1 cellular context compared by ENCODE assay signal in the genomic region with DNA sequence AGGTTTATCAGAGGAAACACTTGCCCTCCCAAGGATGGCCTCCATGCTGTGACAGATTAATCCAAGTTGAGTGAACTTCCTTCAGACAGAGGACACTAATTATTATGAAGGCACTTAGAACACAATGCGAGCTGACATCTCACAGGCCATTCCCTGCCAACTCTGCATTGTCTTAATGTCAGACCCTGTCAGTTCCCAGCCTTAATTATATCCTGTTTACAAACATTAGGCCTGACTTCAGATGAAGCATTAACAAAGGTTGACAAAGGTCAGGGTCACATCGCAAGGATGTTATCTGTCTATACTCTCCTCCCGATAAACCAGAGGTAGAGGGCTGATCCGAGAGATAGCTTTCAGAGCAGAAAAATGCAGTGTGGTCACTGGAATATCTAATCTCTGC.
TF ChIP-seq lines count a peak whose summit lies in the region.

No MANE protein-coding gene starts in this region.

TF ChIP-seq in GM23338, 12 proteins besides CTCF, POLR2A, EP300 and RAD21 (continued from another document):
- TF ChIP-seq, protein P1, sequence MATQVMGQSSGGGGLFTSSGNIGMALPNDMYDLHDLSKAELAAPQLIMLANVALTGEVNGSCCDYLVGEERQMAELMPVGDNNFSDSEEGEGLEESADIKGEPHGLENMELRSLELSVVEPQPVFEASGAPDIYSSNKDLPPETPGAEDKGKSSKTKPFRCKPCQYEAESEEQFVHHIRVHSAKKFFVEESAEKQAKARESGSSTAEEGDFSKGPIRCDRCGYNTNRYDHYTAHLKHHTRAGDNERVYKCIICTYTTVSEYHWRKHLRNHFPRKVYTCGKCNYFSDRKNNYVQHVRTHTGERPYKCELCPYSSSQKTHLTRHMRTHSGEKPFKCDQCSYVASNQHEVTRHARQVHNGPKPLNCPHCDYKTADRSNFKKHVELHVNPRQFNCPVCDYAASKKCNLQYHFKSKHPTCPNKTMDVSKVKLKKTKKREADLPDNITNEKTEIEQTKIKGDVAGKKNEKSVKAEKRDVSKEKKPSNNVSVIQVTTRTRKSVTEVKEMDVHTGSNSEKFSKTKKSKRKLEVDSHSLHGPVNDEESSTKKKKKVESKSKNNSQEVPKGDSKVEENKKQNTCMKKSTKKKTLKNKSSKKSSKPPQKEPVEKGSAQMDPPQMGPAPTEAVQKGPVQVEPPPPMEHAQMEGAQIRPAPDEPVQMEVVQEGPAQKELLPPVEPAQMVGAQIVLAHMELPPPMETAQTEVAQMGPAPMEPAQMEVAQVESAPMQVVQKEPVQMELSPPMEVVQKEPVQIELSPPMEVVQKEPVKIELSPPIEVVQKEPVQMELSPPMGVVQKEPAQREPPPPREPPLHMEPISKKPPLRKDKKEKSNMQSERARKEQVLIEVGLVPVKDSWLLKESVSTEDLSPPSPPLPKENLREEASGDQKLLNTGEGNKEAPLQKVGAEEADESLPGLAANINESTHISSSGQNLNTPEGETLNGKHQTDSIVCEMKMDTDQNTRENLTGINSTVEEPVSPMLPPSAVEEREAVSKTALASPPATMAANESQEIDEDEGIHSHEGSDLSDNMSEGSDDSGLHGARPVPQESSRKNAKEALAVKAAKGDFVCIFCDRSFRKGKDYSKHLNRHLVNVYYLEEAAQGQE (IDR thresholded peaks at IDR 0.05; ENCODE audit: unreplicated experiment): no peak
- TF ChIP-seq EZH2phosphoT487 (IDR thresholded peaks at IDR 0.05; ENCODE audit: unreplicated experiment): no peak
